ENCODE assay signal across 1 cellular context in genomic region chr20:63047267-63047666, GRCh38.
A peak's percentile ranks its signal among the peaks of the same experiment; 100 is the strongest.
TF ChIP-seq lines count a peak whose summit lies in the region.

No MANE protein-coding gene starts in this region.

TF ChIP-seq in HepG2, 621 proteins besides CTCF, POLR2A, EP300 and RAD21 (continued from another document):
- TF ChIP-seq ZNF431 (CRISPR knock-in tag; IDR thresholded peaks at IDR 0.05; ENCODE audit: borderline replicate concordance, low read depth) = no peak
- TF ChIP-seq ZNF17 (CRISPR knock-in tag; IDR thresholded peaks at IDR 0.05) = no peak
- TF ChIP-seq NFYB (CRISPR knock-in tag; IDR thresholded peaks at IDR 0.05) = peak; percentile 49
- TF ChIP-seq HNF4A (CRISPR knock-in tag; IDR thresholded peaks at IDR 0.05) = no peak
- TF ChIP-seq ZNF432 (CRISPR knock-in tag; IDR thresholded peaks at IDR 0.05; ENCODE audit: borderline replicate concordance) = no peak
- no peak for TF ChIP-seq ATF6 (CRISPR knock-in tag; conservative IDR thresholded peaks at IDR 0.05)
